9 cellular contexts compared by ENCODE assay signal in the genomic region with DNA sequence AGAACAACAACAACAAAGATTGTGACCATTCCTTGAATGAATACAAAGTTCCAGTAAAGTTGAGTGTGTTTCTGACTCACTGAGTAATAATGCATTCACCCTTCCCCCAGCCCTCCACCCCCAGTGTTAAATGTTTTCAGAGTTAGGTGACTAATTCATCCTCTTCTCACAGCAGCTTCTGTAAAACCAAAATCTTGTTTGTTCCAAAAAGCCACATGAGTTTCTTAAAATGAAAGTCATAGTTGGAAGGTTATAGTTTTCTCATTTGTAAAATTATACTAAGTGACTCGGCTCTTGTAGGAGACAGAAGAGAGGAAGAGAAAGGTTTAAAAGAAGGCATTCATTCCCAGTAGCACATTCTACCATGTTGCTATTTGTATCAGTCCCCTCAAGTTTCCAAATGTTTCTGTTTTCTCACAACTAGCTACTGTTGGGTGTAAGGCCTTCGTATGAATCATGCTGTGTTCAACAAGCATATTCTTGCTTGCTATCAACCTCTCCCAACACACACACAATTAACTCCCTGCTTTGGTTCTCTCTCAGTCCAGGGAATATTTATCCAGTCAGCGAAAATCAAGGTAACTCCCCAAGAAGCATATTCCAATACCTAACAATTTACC.
DNase-seq lines count a peak whose midpoint lies in the region; ATAC-seq and TF ChIP-seq lines count a peak whose summit lies in the region.
"Had no signal": no experiment of that assay in that cellular context is flagged by ENCODE, and none has a peak within 500 bp of the region (broad histone marks: within the 10 kb centered on the region; RNA-seq: fewer than 3 reads in every experiment).

No MANE protein-coding gene starts in this region.

- no peaks in the 10 kb centered on the region for H4K20me1 ChIP-seq in IMR-90 (ENCODE audit: insufficient read depth, low read length)

- TF ChIP-seq RAD21 in IMR-90 (IDR thresholded peaks at IDR 0.05; ENCODE audit: low read length): no peak

- H3K4ac ChIP-seq in IMR-90 (ENCODE audit: low read depth, low read length): peak overlapping the region; percentile 7; the same call in 1 of the 2 replicates
- no peak overlapping the region for H3K4ac ChIP-seq in mesenchymal stem cell (ENCODE audit: low read depth in 1 of 2, low read length in 2 of 2)

- H4K8ac ChIP-seq in IMR-90 (ENCODE audit: low read depth in 2 of 2, low read length in 2 of 2): peak overlapping the region in 1 of 2 experiments; percentile 26; a peak in 1 of 4 replicates
- no peak overlapping the region for H4K8ac ChIP-seq in mesenchymal stem cell (ENCODE audit: low read length)

- H3K56ac ChIP-seq in IMR-90 (ENCODE audit: extremely low read depth, insufficient read depth, low read length): no peak overlapping the region

- peak overlapping the region; percentile 84; the same call in 1 of the 2 replicates for H3K18ac ChIP-seq in IMR-90 (ENCODE audit: low read depth, low read length)
- no peak overlapping the region for H3K18ac ChIP-seq in mesenchymal stem cell (ENCODE audit: low read depth in 1 of 2, low read length in 2 of 2)

- peak overlapping the region; percentile 30; the same call in 1 of the 2 replicates for H2BK20ac ChIP-seq in IMR-90 (ENCODE audit: low read depth, low read length)

- H2BK5ac ChIP-seq in IMR-90 (ENCODE audit: low read depth, low read length, poor library complexity, severe bottlenecking) (peak overlapping the region; percentile 61), mesenchymal stem cell (ENCODE audit: low read depth, low read length, poor library complexity, severe bottlenecking) (peak overlapping the region; percentile 48)

- dilution Hi-C loops in IMR-90 (cut with HindIII; ENCODE audit: low sequenced_read_pairs, unreplicated experiment): no loop called here

- H3K79me1 ChIP-seq in IMR-90 (ENCODE audit: low read depth in 1 of 2, low read length in 2 of 2) (peaks cover 4 to 13% of the 10 kb centered on the region in 2 experiments; a peak in 2 of 4 replicates), mesenchymal stem cell (replicated peaks; ENCODE audit: low read length, poor library complexity, severe bottlenecking) (peaks cover 6% of the 10 kb centered on the region)

- peak overlapping the region; percentile 10; the same call in 1 of the 2 replicates for H4K91ac ChIP-seq in IMR-90 (ENCODE audit: insufficient read depth, low read depth, low read length)
- no peak overlapping the region for H4K91ac ChIP-seq in mesenchymal stem cell (ENCODE audit: low read length)

- H2BK120ac ChIP-seq in IMR-90 (ENCODE audit: low read depth, low read length): peak overlapping the region; percentile 31; the same call in 1 of the 2 replicates
- H2BK120ac ChIP-seq in mesenchymal stem cell (ENCODE audit: low read depth, low read length): no peak overlapping the region

- peak overlapping the region; percentile 34; the same call in 1 of the 2 replicates for H4K5ac ChIP-seq in IMR-90 (ENCODE audit: low read depth, low read length)

- no peaks in the 10 kb centered on the region for H3K27me3 ChIP-seq in IMR-90 (ENCODE audit: control insufficient read depth, insufficient read depth, low read length)
- no peaks in the 10 kb centered on the region for H3K27me3 ChIP-seq in mesenchymal stem cell (ENCODE audit: control insufficient read depth in 1 of 2, insufficient read depth in 1 of 2, low read length in 2 of 2)
- H3K27me3 ChIP-seq in thoracic aorta (replicated peaks; ENCODE audit: insufficient read depth): no peaks in the 10 kb centered on the region

- WGBS in IMR-90 (ENCODE audit: extremely low coverage in 2 of 2, insufficient read length in 1 of 2), 2 experiments: no CpG with 5 or more reads among the region's 3 CpGs
- WGBS in mesenchymal stem cell: 0% methylated on average over 1 of the region's 3 CpGs

- no peaks in the 10 kb centered on the region for H3K9me3 ChIP-seq in IMR-90 (ENCODE audit: control insufficient read depth, insufficient read depth, low read length)
- no peaks in the 10 kb centered on the region for H3K9me3 ChIP-seq in mesenchymal stem cell (ENCODE audit: control insufficient read depth, low read length)
- H3K9me3 ChIP-seq in thoracic aorta: no peaks in the 10 kb centered on the region

- intact Hi-C loops in IMR-90 (cut with micrococcal nuclease): loop anchor here (1.0 to 5.0 kb wide), 2 partner anchors 75 to 118 kb away; partner anchors contain the start of genes MBD2 and POLI

- TF ChIP-seq CTCF in IMR-90 (conservative IDR thresholded peaks at IDR 0.05; ENCODE audit: low read depth, low read length) (no peak), thoracic aorta (IDR thresholded peaks at IDR 0.05) (no peak)

- ATAC-seq in GM21619 (IDR thresholded peaks at IDR 0.05; ENCODE audit: unreplicated experiment): peak; percentile 49
- peak; percentile 93 for ATAC-seq in IMR-90 (ENCODE audit: low read depth)
- peak; percentile 86 for ATAC-seq in thoracic aorta (ENCODE audit: insufficient number of reproducible peaks, low FRiP score, low read depth)

- H2AK9ac ChIP-seq in IMR-90 (replicated peaks; ENCODE audit: low read depth, low read length, poor library complexity): no peak overlapping the region

- H3K27ac ChIP-seq in IMR-90 (ENCODE audit: insufficient read depth, low read length) (peak overlapping the region; percentile 30; the same call in 1 of the 2 replicates), mesenchymal stem cell (ENCODE audit: low read length, poor library complexity, severe bottlenecking) (peak overlapping the region; percentile 90), thoracic aorta (peak overlapping the region; percentile 34 to 59)
- H3K27ac ChIP-seq: SK-N-MC had no signal

- H3K4me3 ChIP-seq in IMR-90 (ENCODE audit: insufficient read depth, low read depth, low read length) (peak overlapping the region; percentile 10; the same call in 1 of the 2 replicates), mesenchymal stem cell (ENCODE audit: insufficient read depth in 1 of 2, low read depth in 1 of 2, low read length in 2 of 2) (peak overlapping the region in 1 of 2 experiments; percentile 40), thoracic aorta (peak overlapping the region; percentile 10)
- H3K4me3 ChIP-seq: SK-N-MC had no signal

- peak; percentile 92 for DNase-seq in GM04503 (ENCODE audit: low read depth)
- peak; percentile 88 for DNase-seq in IMR-90
- DNase-seq in activated naive CD8-positive, alpha-beta T cell treated with anti-CD3 and anti-CD28 coated beads, Interleukin-2, amount 50 U/mL, for 16 hours (ENCODE audit: low read depth, low spot score): peak; percentile 38
- DNase-seq in mesenchymal stem cell: peak; percentile 91
- DNase-seq in thoracic aorta (ENCODE audit: low spot score): peak; percentile 25
- no peak for DNase-seq in cerebellar nuclear complex (lab: John Stamatoyannopoulos, UW)
- DNase-seq in NCI-H2081 (lab: John Stamatoyannopoulos, UW): no peak

- peak overlapping the region; percentile 41; the same call in 1 of the 2 replicates for H3K23ac ChIP-seq in IMR-90 (ENCODE audit: low read depth, low read length)
- no peak overlapping the region for H3K23ac ChIP-seq in mesenchymal stem cell (ENCODE audit: low read length in 2 of 2)

- H3K9ac ChIP-seq in IMR-90 (ENCODE audit: low read depth, low read length) (no peak overlapping the region; the same call in 1 of the 2 replicates), mesenchymal stem cell (ENCODE audit: low read length) (peak overlapping the region; percentile 86)

- no peak overlapping the region for H2AFZ ChIP-seq in IMR-90 (replicated peaks; ENCODE audit: low read length, poor library complexity)
- no peak overlapping the region for H2AFZ ChIP-seq in mesenchymal stem cell (ENCODE audit: low read depth, low read length)

- H2BK12ac ChIP-seq in mesenchymal stem cell (ENCODE audit: low read length in 2 of 2): no peak overlapping the region

- no peak overlapping the region for H2BK15ac ChIP-seq in IMR-90 (ENCODE audit: low read depth, low read length)
- H2BK15ac ChIP-seq in mesenchymal stem cell (ENCODE audit: low read depth, poor library complexity, severe bottlenecking): no peak overlapping the region

- POLR2A ChIA-PET in IMR-90 (lab: Charles Lee; ENCODE audit: unreplicated experiment): interaction anchor here (0.6 kb wide), 1 partner anchor 16 kb away, joined by 4 read pairs; no protein-coding TSS in a partner anchor

- H3K14ac ChIP-seq in IMR-90 (replicated peaks; ENCODE audit: low read depth, low read length) (peak overlapping the region; percentile 27; the same call in 1 of the 2 replicates), mesenchymal stem cell (ENCODE audit: low read length in 2 of 2) (no peak overlapping the region)

- CTCF ChIA-PET in IMR-90 (lab: Yijun Ruan, JAX): no interaction called here

- no peak for TF ChIP-seq POLR2A in IMR-90 (IDR thresholded peaks at IDR 0.05; ENCODE audit: low read depth, low read length)

- H2AK5ac ChIP-seq in IMR-90 (ENCODE audit: low read depth, low read length) (no peak overlapping the region), mesenchymal stem cell (ENCODE audit: low read length, severe bottlenecking) (no peak overlapping the region)

- H3K4me2 ChIP-seq in IMR-90 (ENCODE audit: low read depth, low read length) (peak overlapping the region; percentile 90), mesenchymal stem cell (ENCODE audit: low read length, poor library complexity, severe bottlenecking) (no peak overlapping the region)

- in situ Hi-C loops in IMR-90 (cut with MboI; ENCODE audit: low sequenced_read_pairs): no loop called here

- BruUV-seq in IMR-90 (replicated peaks; lab: Mats Ljungman, UMichigan): no TSS peak

- no peaks in the 10 kb centered on the region; the same call in 1 of the 2 replicates for H3K9me1 ChIP-seq in IMR-90 (ENCODE audit: insufficient read depth, low read length)

- peaks cover 8% of the 10 kb centered on the region; the same call in 1 of the 2 replicates for H3K36me3 ChIP-seq in IMR-90 (ENCODE audit: control insufficient read depth, insufficient read depth, low read length)
- peaks cover 3 to 24% of the 10 kb centered on the region in 2 experiments for H3K36me3 ChIP-seq in mesenchymal stem cell (ENCODE audit: control insufficient read depth in 1 of 2, insufficient read depth in 2 of 2, low read depth in 1 of 2, low read length in 2 of 2)
- H3K36me3 ChIP-seq in thoracic aorta: no peaks in the 10 kb centered on the region

- peaks cover 7% of the 10 kb centered on the region for H3K4me1 ChIP-seq in IMR-90 (ENCODE audit: control insufficient read depth, insufficient read depth, low read length)
- peaks cover 6% of the 10 kb centered on the region for H3K4me1 ChIP-seq in mesenchymal stem cell (ENCODE audit: control insufficient read depth, insufficient read depth, low read depth, low read length)
- H3K4me1 ChIP-seq in thoracic aorta (ENCODE audit: control insufficient read depth in 1 of 2, low read depth in 2 of 2): peaks cover 2 to 16% of the 10 kb centered on the region in 2 donors

TF ChIP-seq in IMR-90, 13 proteins besides CTCF, POLR2A, EP300 and RAD21 (continues in another document):
- peak; percentile 48; the same call in 1 of the 2 replicates for TF ChIP-seq BHLHE40 (IDR thresholded peaks at IDR 0.05; ENCODE audit: low read depth, low read length)
- TF ChIP-seq MXI1 (IDR thresholded peaks at IDR 0.05; ENCODE audit: borderline replicate concordance, low read depth, low read length): no peak
- no peak for TF ChIP-seq RCOR1 (IDR thresholded peaks at IDR 0.05; ENCODE audit: insufficient replicate concordance, low read length)
- no peak for TF ChIP-seq MAZ (IDR thresholded peaks at IDR 0.05; ENCODE audit: borderline replicate concordance, low read depth, low read length)

Comparison
In these comparisons a context has a peak if more than half of its experiments do, and no peak if none do; other contexts are left out.
1. DNase-seq: peak in GM04503 (single experiment), IMR-90 (single experiment), activated naive CD8-positive, alpha-beta T cell treated with anti-CD3 and anti-CD28 coated beads, Interleukin-2, amount 50 U/mL, for 16 hours (single experiment), mesenchymal stem cell (single experiment) and thoracic aorta (single experiment); none in cerebellar nuclear complex (0 of 2) and NCI-H2081 (0 of 2).
2. H3K27ac ChIP-seq: peak in every context shown above with its lines; median percentile 90 in mesenchymal stem cell; 46 in thoracic aorta; 30 in IMR-90.
3. Peak in every context shown above with its lines, with median percentiles within 50 percentile points of each other: ATAC-seq.